25 cellular contexts compared by ENCODE assay signal in genomic region chr16:78574571-78574970, GRCh38.
DNase-seq lines count a peak whose midpoint lies in the region; ATAC-seq and TF ChIP-seq lines count a peak whose summit lies in the region.
"Had no signal": no experiment of that assay in that cellular context is flagged by ENCODE, and none has a peak within 500 bp of the region (broad histone marks: within the 10 kb centered on the region; RNA-seq: fewer than 3 reads in every experiment).

No MANE protein-coding gene starts in this region.

- no peak overlapping the region for H3K4me3 ChIP-seq in OCI-LY7 (ENCODE audit: low read depth, low read length, poor library complexity, severe bottlenecking)
- no peak overlapping the region for H3K4me3 ChIP-seq in brain microvascular endothelial cell (ENCODE audit: low read depth, low read length)
- H3K4me3 ChIP-seq: esophagus squamous epithelium, left lung, PC-9, skin epidermis had no signal

- TF ChIP-seq CTCF in OCI-LY7 (conservative IDR thresholded peaks at IDR 0.05; ENCODE audit: low read length) (no peak), brain microvascular endothelial cell (IDR thresholded peaks at IDR 0.05; ENCODE audit: low read depth, low read length, missing control alignments) (no peak)

- H3K27me3 ChIP-seq in brain microvascular endothelial cell (replicated peaks) = no peaks in the 10 kb centered on the region
- H3K27me3 ChIP-seq: left lung had no signal

- H3K36me3 ChIP-seq in OCI-LY7 (ENCODE audit: insufficient read depth, low read length) = no peaks in the 10 kb centered on the region
- no peaks in the 10 kb centered on the region for H3K36me3 ChIP-seq in brain microvascular endothelial cell (replicated peaks)
- H3K36me3 ChIP-seq: esophagus squamous epithelium, left lung, WERI-Rb-1 had no signal

- BruUV-seq in OCI-LY7 (replicated peaks; lab: Mats Ljungman, UMichigan) = no TSS peak

- in situ Hi-C loops in brain microvascular endothelial cell (cut with HindIII; ENCODE audit: low pct_ligation_motif_present, low sequenced_read_pairs) = no loop called here

- no peaks in the 10 kb centered on the region for H3K79me2 ChIP-seq in OCI-LY7 (ENCODE audit: insufficient read depth, low read depth, low read length)

- no peaks in the 10 kb centered on the region for H3K4me1 ChIP-seq in OCI-LY7 (ENCODE audit: insufficient read depth, low read length, poor library complexity, severe bottlenecking)
- H3K4me1 ChIP-seq: esophagus squamous epithelium, left lung had no signal

- POLR2A ChIA-PET in OCI-LY7 (lab: Charles Lee) = no interaction called here

- H3K4me2 ChIP-seq in OCI-LY7 (ENCODE audit: low read length) = no peak overlapping the region
- H3K4me2 ChIP-seq: PC-9 had no signal

- no peaks in the 10 kb centered on the region for H3K9me2 ChIP-seq in OCI-LY7 (ENCODE audit: insufficient read depth, low read length)

- CTCF ChIA-PET in OCI-LY7 (lab: Charles Lee; ENCODE audit: unreplicated experiment) = no interaction called here

- no peaks in the 10 kb centered on the region for H4K20me1 ChIP-seq in OCI-LY7 (ENCODE audit: insufficient read depth, low read length)

- no peak for DNase-seq in OCI-LY7 (ENCODE audit: low spot score)
- no peak for DNase-seq in NCI-H1105 (lab: John Stamatoyannopoulos, UW)
- DNase-seq in brain microvascular endothelial cell = no peak
- DNase-seq: activated CD4-positive, alpha-beta T cell treated with anti-CD3 and anti-CD28 coated beads, Interleukin-2, amount 10 ng/mL, durations not matched to agents 24 days and 14 days; activated CD8-positive, alpha-beta memory T cell treated with anti-CD3 and anti-CD28 coated beads, Interleukin-2, amount 10 ng/mL, durations not matched to agents 7 days and 5 days; activated naive CD4-positive, alpha-beta T cell treated with anti-CD3 and anti-CD28 coated beads, Interleukin-2, amount 10 ng/mL, durations not matched to agents 7 days and 5 days; CD4-positive, alpha-beta memory T cell; cortex of kidney; esophagus squamous epithelium; hippocampal formation; left lung; naive B cell; NCI-H1417; NCI-H2081; NCI-H345; nucleus accumbens; PC-9; Right ventricle myocardium superior; WERI-Rb-1 had no signal

- H3K27ac ChIP-seq in OCI-LY7 (ENCODE audit: low read depth, low read length, poor library complexity, severe bottlenecking) = no peak overlapping the region
- H3K27ac ChIP-seq in brain microvascular endothelial cell = no peak overlapping the region
- H3K27ac ChIP-seq: esophagus squamous epithelium, left lung, PC-9, skin epidermis, WERI-Rb-1 had no signal

- ATAC-seq in GM19351 (IDR thresholded peaks at IDR 0.05; ENCODE audit: unreplicated experiment) (peak; percentile 43), GM21619 (IDR thresholded peaks at IDR 0.05; ENCODE audit: unreplicated experiment) (peak; percentile 63), HG03135 (IDR thresholded peaks at IDR 0.05; ENCODE audit: unreplicated experiment) (peak; percentile 80), GM19035 (IDR thresholded peaks at IDR 0.05; ENCODE audit: unreplicated experiment) (no peak)
- ATAC-seq: activated CD8-positive, alpha-beta memory T cell treated with anti-CD3 and anti-CD28 coated beads, Interleukin-2, amount 10 ng/mL, durations not matched to agents 7 days and 5 days; HCT116; left lung had no signal

- no peaks in the 10 kb centered on the region for H3K9me3 ChIP-seq in OCI-LY7 (ENCODE audit: low read length)
- H3K9me3 ChIP-seq: esophagus squamous epithelium, left lung had no signal

- intact Hi-C loops in OCI-LY7 (cut with micrococcal nuclease; ENCODE audit: unreplicated experiment) = no loop called here

- H2AFZ ChIP-seq in OCI-LY7 (ENCODE audit: low read length) = no peak overlapping the region
- H2AFZ ChIP-seq: PC-9 had no signal
